In the genomic region with DNA sequence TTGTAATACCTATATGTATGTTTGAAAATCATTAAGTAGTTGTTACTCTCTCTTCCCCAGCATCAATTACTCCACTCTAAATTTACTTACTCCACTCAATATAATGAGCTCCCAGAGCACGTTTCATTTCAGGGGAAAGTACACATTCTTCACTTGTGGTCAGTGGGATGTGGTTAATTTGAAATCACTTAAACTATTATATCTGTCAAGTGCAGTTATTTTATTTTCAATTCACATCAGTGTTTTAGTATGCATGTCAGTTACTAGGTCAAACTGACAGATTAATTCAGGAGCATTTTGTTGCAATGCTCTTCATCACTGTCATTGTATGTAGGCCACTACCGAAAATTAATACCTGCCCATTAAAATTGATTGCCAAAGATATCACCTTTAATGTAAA, we compare ENCODE assay signal across 21 cellular contexts.
"Had no signal": no experiment of that assay in that cellular context is flagged by ENCODE, and none has a peak within 500 bp of the region (broad histone marks: within the 10 kb centered on the region; RNA-seq: fewer than 3 reads in every experiment).

No MANE protein-coding gene starts in this region.

- DNase-seq: activated CD4-positive, alpha-beta T cell treated with anti-CD3 and anti-CD28 coated beads, Interleukin-2, amount 50 U/mL, for 1 hour; activated CD4-positive, CD25-positive, alpha-beta regulatory T cell treated with anti-CD3 and anti-CD28 coated beads, Interleukin-2, amount 50 U/mL, for 72 hours; activated CD8-positive, alpha-beta T cell treated with anti-CD3 and anti-CD28 coated beads, Interleukin-2, amount 10 ng/mL, durations not matched to agents 7 days and 5 days; activated naive CD8-positive, alpha-beta T cell treated with anti-CD3 and anti-CD28 coated beads for 36 hours; body of pancreas; effector CD4-positive, alpha-beta T cell; heart right ventricle; islet precursor cell; left cardiac atrium; mesenchymal stem cell; nephron progenitor cell; nucleus accumbens; posterior cingulate gyrus; sigmoid colon; spleen; stimulated activated CD4-positive, alpha-beta T cell treated with anti-CD3 and anti-CD28 coated beads, Interleukin-4, amount 100 ng/mL, for 1 hour; stimulated activated naive CD4-positive, alpha-beta T cell; T-helper 1 cell; upper lobe of right lung; WERI-Rb-1 had no signal

- ATAC-seq: activated CD8-positive, alpha-beta T cell treated with anti-CD3 and anti-CD28 coated beads, Interleukin-2, amount 10 ng/mL, durations not matched to agents 7 days and 5 days; body of pancreas; heart right ventricle; left cardiac atrium; upper lobe of right lung had no signal

- H3K4me1 ChIP-seq: body of pancreas, heart right ventricle, spleen, upper lobe of right lung had no signal

- H3K27ac ChIP-seq: body of pancreas, cardiac muscle cell, heart right ventricle, sigmoid colon, spleen, upper lobe of right lung, WERI-Rb-1 had no signal

- H3K27me3 ChIP-seq: body of pancreas, cardiac muscle cell, heart right ventricle, sigmoid colon, spleen, upper lobe of right lung had no signal

- H3K4me3 ChIP-seq: body of pancreas, cardiac muscle cell, heart right ventricle, sigmoid colon, spleen, upper lobe of right lung had no signal

- H3K9me3 ChIP-seq: upper lobe of right lung had no signal

- H3K36me3 ChIP-seq: cardiac muscle cell, heart right ventricle, sigmoid colon, spleen, upper lobe of right lung, WERI-Rb-1 had no signal
